Comparison of ENCODE assay signal across 21 cellular contexts in the genomic region with DNA sequence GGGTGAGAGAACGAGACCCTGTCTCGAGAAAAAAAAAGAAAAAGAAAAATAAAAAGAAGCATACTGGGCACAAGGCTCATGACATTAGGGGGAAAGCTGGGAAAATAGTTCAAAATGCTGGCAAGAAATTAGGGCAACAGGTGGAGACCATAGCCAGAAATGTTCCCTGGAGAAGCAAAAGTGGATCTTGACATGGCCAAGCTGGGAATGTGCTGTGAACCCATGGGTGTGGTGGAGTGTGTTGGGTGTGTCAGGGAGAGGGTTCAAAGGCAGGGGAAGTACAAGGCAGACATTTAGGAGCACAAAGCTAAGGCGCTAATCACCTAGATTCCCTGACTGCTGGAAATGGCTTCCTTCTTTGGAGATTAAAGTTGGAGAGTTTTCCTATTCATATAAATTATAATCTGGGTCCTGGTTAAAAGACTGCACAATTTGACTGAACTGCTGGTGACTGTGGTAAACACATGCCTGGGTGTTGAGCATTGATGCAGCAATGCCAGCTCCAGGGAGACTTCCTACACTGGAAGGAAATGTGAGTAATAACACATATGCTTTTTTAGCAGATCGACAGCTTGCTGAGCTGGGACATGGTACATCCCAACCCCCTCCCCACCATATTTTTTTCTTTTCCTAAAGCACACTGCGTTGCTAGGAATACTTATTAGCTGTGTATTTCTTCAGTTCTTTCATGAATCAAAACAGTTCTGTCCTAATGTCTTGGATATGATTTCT.
DNase-seq lines count a peak whose midpoint lies in the region; ATAC-seq and TF ChIP-seq lines count a peak whose summit lies in the region.
"Had no signal": no experiment of that assay in that cellular context is flagged by ENCODE, and none has a peak within 500 bp of the region (broad histone marks: within the 10 kb centered on the region; RNA-seq: fewer than 3 reads in every experiment).

No MANE protein-coding gene starts in this region.

- no peaks in the 10 kb centered on the region for H3K4me1 ChIP-seq in SJCRH30
- H3K4me1 ChIP-seq: esophagus squamous epithelium, parathyroid adenoma, sigmoid colon had no signal

- no peak for ATAC-seq in esophagus mucosa
- ATAC-seq: naive thymus-derived CD8-positive, alpha-beta T cell had no signal

- H3K36me3 ChIP-seq in brain microvascular endothelial cell (replicated peaks) (no peaks in the 10 kb centered on the region), SJCRH30 (no peaks in the 10 kb centered on the region)
- H3K36me3 ChIP-seq: BLaER1 treated with 17β-estradiol and CSF1 and Interleukin-3, amounts not matched to agents 10 nM and 100 nM; cardiac muscle cell; esophagus squamous epithelium; sigmoid colon had no signal

- H3K27me3 ChIP-seq in brain microvascular endothelial cell (replicated peaks) (no peaks in the 10 kb centered on the region), SJCRH30 (no peaks in the 10 kb centered on the region; the same call in 1 of the 2 replicates)
- H3K27me3 ChIP-seq: BLaER1 treated with 17β-estradiol and CSF1 and Interleukin-3, amounts not matched to agents 10 nM and 100 nM; cardiac muscle cell; esophagus squamous epithelium; sigmoid colon had no signal

- H3K9me3 ChIP-seq in SJCRH30 (replicated peaks) = no peaks in the 10 kb centered on the region
- H3K9me3 ChIP-seq: esophagus squamous epithelium had no signal

- H3K4me3 ChIP-seq in brain microvascular endothelial cell (ENCODE audit: low read depth, low read length) = no peak overlapping the region
- H3K4me3 ChIP-seq in fibroblast of the aortic adventitia (ENCODE audit: low read depth, low read length) = no peak overlapping the region
- no peak overlapping the region for H3K4me3 ChIP-seq in SJCRH30
- H3K4me3 ChIP-seq: BLaER1 treated with 17β-estradiol and CSF1 and Interleukin-3, amounts not matched to agents 10 nM and 100 nM; cardiac muscle cell; esophagus squamous epithelium; lung; sigmoid colon had no signal

- in situ Hi-C loops in brain microvascular endothelial cell (cut with HindIII; ENCODE audit: low pct_ligation_motif_present, low sequenced_read_pairs) = no loop called here

- H3K27ac ChIP-seq in brain microvascular endothelial cell (no peak overlapping the region), SJCRH30 (no peak overlapping the region)
- H3K27ac ChIP-seq: 22Rv1; BLaER1 treated with 17β-estradiol and CSF1 and Interleukin-3, amounts not matched to agents 10 nM and 100 nM; cardiac muscle cell; esophagus squamous epithelium; HL-60; parathyroid adenoma; sigmoid colon had no signal

- DNase-seq in DMS 273 (lab: John Stamatoyannopoulos, UW; ENCODE audit: unreplicated experiment) (peak; percentile 15), DMS 273 treated with DMSO at 0.1 percent for 48 hours (lab: John Stamatoyannopoulos, UW) (no peak), brain microvascular endothelial cell (peak; percentile 33), fibroblast of the aortic adventitia (ENCODE audit: low read depth) (peak; percentile 17), stromal cell of bone marrow (ENCODE audit: low read depth) (peak; percentile 10), SJCRH30 (no peak), medulla oblongata (ENCODE audit: extremely low spot score) (no peak)
- DNase-seq: activated CD4-positive, CD25-positive, alpha-beta regulatory T cell treated with anti-CD3 and anti-CD28 coated beads, Interleukin-2, amount 50 U/mL, for 72 hours; esophagus squamous epithelium; MV-4-11; naive thymus-derived CD8-positive, alpha-beta T cell; NCI-H2029; NCI-H510A treated with DMSO at 0.1 percent for 48 hours; sigmoid colon had no signal

- no peak for TF ChIP-seq CTCF in brain microvascular endothelial cell (IDR thresholded peaks at IDR 0.05; ENCODE audit: low read depth, low read length, missing control alignments)
- TF ChIP-seq CTCF in fibroblast of the aortic adventitia (IDR thresholded peaks at IDR 0.05; ENCODE audit: insufficient read depth, low read length) = no peak

Comparison
In these comparisons a context has a peak if more than half of its experiments do, and no peak if none do; other contexts are left out.
1. DNase-seq: peak in DMS 273 (single experiment), brain microvascular endothelial cell (single experiment), fibroblast of the aortic adventitia (single experiment) and stromal cell of bone marrow (single experiment); none in DMS 273 treated with DMSO at 0.1 percent for 48 hours (single experiment), SJCRH30 (0 of 2) and medulla oblongata (single experiment).